Comparison of ENCODE assay signal across 1 cellular context in genomic region chr5:124628721-124629596, GRCh38.
A peak's percentile ranks its signal among the peaks of the same experiment; 100 is the strongest.
TF ChIP-seq lines count a peak whose summit lies in the region.

No MANE protein-coding gene starts in this region.

TF ChIP-seq in K562, 482 proteins besides CTCF, POLR2A, EP300 and RAD21 (continued from another document and continues in another):
- TF ChIP-seq ZBTB12 (CRISPR knock-in tag; IDR thresholded peaks at IDR 0.05), result no peak
- TF ChIP-seq BRD4 (IDR thresholded peaks at IDR 0.05), result no peak
- TF ChIP-seq SMAD1 (IDR thresholded peaks at IDR 0.05; ENCODE audit: low read depth, low read length, partially characterized antibody), result peak; percentile 66
- no peak for TF ChIP-seq ZNF197 (CRISPR knock-in tag; IDR thresholded peaks at IDR 0.05; ENCODE audit: low read depth)
- no peak for TF ChIP-seq CEBPZ (IDR thresholded peaks at IDR 0.05; ENCODE audit: borderline replicate concordance, low read depth, low read length)
- TF ChIP-seq U2AF1 (optimal IDR thresholded peaks at IDR 0.05; ENCODE audit: low read depth, low read length), result no peak
- peak; percentile 43 for TF ChIP-seq BRD9 (IDR thresholded peaks at IDR 0.05; ENCODE audit: low read depth, partially characterized antibody)
- peak; percentile 42 for TF ChIP-seq DACH1 (IDR thresholded peaks at IDR 0.05; ENCODE audit: partially characterized antibody)
- peak; percentile 68 for TF ChIP-seq RBFOX2 (IDR thresholded peaks at IDR 0.05; ENCODE audit: low read depth, low read length)
- TF ChIP-seq ZNF778 (CRISPR knock-in tag; IDR thresholded peaks at IDR 0.05), result no peak
- no peak for TF ChIP-seq ZNF740 (CRISPR knock-in tag; IDR thresholded peaks at IDR 0.05)
- no peak for TF ChIP-seq ZNF740 (tag; IDR thresholded peaks at IDR 0.05)
- no peak for TF ChIP-seq FOXK1 (CRISPR knock-in tag; IDR thresholded peaks at IDR 0.05; ENCODE audit: borderline replicate concordance)
- TF ChIP-seq ARNT (IDR thresholded peaks at IDR 0.05), result no peak
- TF ChIP-seq MITF (IDR thresholded peaks at IDR 0.05), result peak; percentile 98
- TF ChIP-seq CCNT2 (IDR thresholded peaks at IDR 0.05; ENCODE audit: borderline replicate concordance, extremely low read depth, insufficient read length, low read depth, low read length), result peak; percentile 82
- TF ChIP-seq E2F1 (CRISPR knock-in tag; IDR thresholded peaks at IDR 0.05), result no peak
- no peak for TF ChIP-seq TRIM25 (IDR thresholded peaks at IDR 0.05; ENCODE audit: borderline replicate concordance)
- no peak for TF ChIP-seq GABPA (tag; conservative IDR thresholded peaks at IDR 0.05; ENCODE audit: low read depth)
- no peak for TF ChIP-seq XRCC4 (IDR thresholded peaks at IDR 0.05; ENCODE audit: extremely low read depth, insufficient read depth, insufficient read length)
- no peak for TF ChIP-seq KDM2B (CRISPR knock-in tag; IDR thresholded peaks at IDR 0.05)
- TF ChIP-seq RCOR1 (IDR thresholded peaks at IDR 0.05; ENCODE audit: borderline replicate concordance in 1 of 2, low read depth in 2 of 2, low read length in 2 of 2), result peak in 1 of 2 experiments; percentile 91; a peak in 2 of 4 replicates
- TF ChIP-seq CTCFL (IDR thresholded peaks at IDR 0.05; ENCODE audit: borderline replicate concordance, insufficient read depth, low read depth, low read length, poor library complexity, severe bottlenecking), result no peak
- TF ChIP-seq ZNF282 (CRISPR knock-in tag; IDR thresholded peaks at IDR 0.05), result no peak
- no peak for TF ChIP-seq CLOCK (CRISPR knock-in tag; IDR thresholded peaks at IDR 0.05; ENCODE audit: borderline replicate concordance)
- TF ChIP-seq CHD2 (IDR thresholded peaks at IDR 0.05; ENCODE audit: low read depth, low read length), result no peak
- no peak for TF ChIP-seq KLF1 (tag; IDR thresholded peaks at IDR 0.05)
- TF ChIP-seq ZNF24 (IDR thresholded peaks at IDR 0.05), result peak; percentile 34; the same call in 1 of the 2 replicates
- TF ChIP-seq ATF3 (IDR thresholded peaks at IDR 0.05), result peak; percentile 98
- TF ChIP-seq ATF3 (CRISPR knock-in tag; conservative IDR thresholded peaks at IDR 0.05), result peak; percentile 98
- TF ChIP-seq ZNF316 (IDR thresholded peaks at IDR 0.05), result peak; percentile 12; the same call in 1 of the 2 replicates
- TF ChIP-seq BCLAF1 (IDR thresholded peaks at IDR 0.05; ENCODE audit: borderline replicate concordance in 1 of 2, control insufficient read depth in 1 of 2, low read depth in 2 of 2, low read length in 1 of 2), result peak in 1 of 2 experiments; percentile 57; a peak in 1 of 4 replicates
- TF ChIP-seq SRSF1 (IDR thresholded peaks at IDR 0.05; ENCODE audit: low read depth, low read length), result no peak
- no peak for TF ChIP-seq TAF7 (tag; IDR thresholded peaks at IDR 0.05)
- no peak for TF ChIP-seq EWSR1 (IDR thresholded peaks at IDR 0.05; ENCODE audit: borderline replicate concordance, low read depth, partially characterized antibody)
- no peak for TF ChIP-seq IRF2 (CRISPR knock-in tag; IDR thresholded peaks at IDR 0.05)
